Comparison of ENCODE assay signal across 30 cellular contexts in the genomic region with DNA sequence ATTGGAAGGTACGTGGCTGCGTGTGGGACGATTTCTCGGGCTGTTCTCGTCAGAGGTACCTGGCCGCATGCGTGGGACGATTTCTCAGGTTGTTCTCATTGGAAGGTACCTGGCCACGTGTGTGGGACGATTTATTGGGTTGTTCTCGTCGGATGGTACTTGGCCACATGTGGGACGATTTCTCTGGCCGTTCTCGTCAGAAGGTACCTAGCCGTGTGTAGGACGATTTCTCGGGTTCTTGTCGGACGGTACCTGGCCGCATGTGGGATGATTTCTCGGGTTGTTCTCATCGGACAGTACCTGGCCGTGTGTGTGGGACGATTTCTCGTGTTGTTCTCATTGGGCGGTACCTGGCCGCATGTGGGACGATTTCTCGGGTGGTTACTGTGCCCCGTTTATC. TPM values are rescaled to one million over a fixed set of nuclear protein-coding genes. Genes with fewer than 3 reads are reported as not detected.
"Had no signal": no experiment of that assay in that cellular context is flagged by ENCODE, and none has a peak within 500 bp of the region (broad histone marks: within the 10 kb centered on the region; RNA-seq: fewer than 3 reads in every experiment).

No MANE protein-coding gene starts in this region.

- H3K4me1 Mint-ChIP-seq: activated naive CD4-positive, alpha-beta T cell treated with anti-CD3 and anti-CD28 coated beads, Interleukin-2, amount 10 ng/mL, durations not matched to agents 7 days and 5 days; activated naive CD8-positive, alpha-beta T cell treated with anti-CD3 and anti-CD28 coated beads for 36 hours had no signal

- H3K9ac ChIP-seq: SK-N-SH had no signal

- H3K27ac ChIP-seq: brain microvascular endothelial cell, cardiac muscle cell, SJCRH30 had no signal

- ATAC-seq: activated CD4-positive, CD25-positive, alpha-beta regulatory T cell treated with anti-CD3 and anti-CD28 coated beads, Interleukin-2, amount 50 U/mL, for 24 hours; activated CD8-positive, alpha-beta T cell treated with anti-CD3 and anti-CD28 coated beads for 36 hours; activated T-cell treated with anti-CD3 and anti-CD28 coated beads, Interleukin-2, amount 50 U/mL, for 72 hours; Panc1 had no signal

- H3K27me3 Mint-ChIP-seq: activated CD8-positive, alpha-beta T cell treated with anti-CD3 and anti-CD28 coated beads for 36 hours; activated naive CD8-positive, alpha-beta T cell treated with anti-CD3 and anti-CD28 coated beads for 36 hours had no signal

- H3K9me3 Mint-ChIP-seq: activated CD8-positive, alpha-beta T cell treated with anti-CD3 and anti-CD28 coated beads for 36 hours; activated naive CD8-positive, alpha-beta T cell treated with anti-CD3 and anti-CD28 coated beads for 36 hours had no signal

- H3K4me3 Mint-ChIP-seq: activated CD8-positive, alpha-beta T cell treated with anti-CD3 and anti-CD28 coated beads for 36 hours; activated naive CD4-positive, alpha-beta T cell treated with anti-CD3 and anti-CD28 coated beads, Interleukin-2, amount 10 ng/mL, durations not matched to agents 7 days and 5 days; activated naive CD8-positive, alpha-beta T cell treated with anti-CD3 and anti-CD28 coated beads for 36 hours; activated T-cell treated with anti-CD3 and anti-CD28 coated beads, Interleukin-2, amount 50 U/mL, for 72 hours had no signal

- H3K4me3 ChIP-seq: cardiac muscle cell, SJCRH30 had no signal

- H3K27ac Mint-ChIP-seq: activated CD8-positive, alpha-beta T cell treated with anti-CD3 and anti-CD28 coated beads for 36 hours; activated naive CD4-positive, alpha-beta T cell treated with anti-CD3 and anti-CD28 coated beads, Interleukin-2, amount 10 ng/mL, durations not matched to agents 7 days and 5 days; activated naive CD8-positive, alpha-beta T cell treated with anti-CD3 and anti-CD28 coated beads for 36 hours; activated T-cell treated with anti-CD3 and anti-CD28 coated beads, Interleukin-2, amount 50 U/mL, for 72 hours; activated T-helper 2 cell treated with anti-CD3 and anti-CD28 coated beads, Interferon-gamma antibody, Interleukin-2, Interleukin-4, amounts not matched to agents 10 μg/mL and 5 μg/mL and 100 μg/mL, durations not matched to agents 14 hours and 24 hours and 36 hours had no signal

- H3K9me3 ChIP-seq: SK-N-SH had no signal

- DNase-seq: activated CD4-positive, alpha-beta T cell treated with anti-CD3 and anti-CD28 coated beads for 4 hours; activated CD8-positive, alpha-beta memory T cell treated with anti-CD3 and anti-CD28 coated beads, Interleukin-2, amount 50 U/mL, for 4 hours; activated CD8-positive, alpha-beta T cell treated with anti-CD3 and anti-CD28 coated beads for 36 hours; activated gamma-delta T cell treated with Interleukin-2 at 50 U/mL for 16 hours; activated naive CD4-positive, alpha-beta T cell treated with anti-CD3 and anti-CD28 coated beads, Interleukin-2, amount 10 ng/mL, durations not matched to agents 7 days and 5 days; activated naive CD8-positive, alpha-beta T cell treated with anti-CD3 and anti-CD28 coated beads for 36 hours; activated T-cell treated with anti-CD3 and anti-CD28 coated beads, Interleukin-2, amount 50 U/mL, for 72 hours; brain microvascular endothelial cell; Kasumi-1; KBM-7; NCI-H1048; NCI-H1417; NCI-H1930; NCI-H2107; NCI-H2171 treated with DMSO at 0.1 percent for 48 hours; NCI-H226; NCI-H510A treated with DMSO at 0.1 percent for 48 hours; NCI-H69; NK-92 treated with Interleukin-12 subunit alpha and Interleukin-12 subunit beta, amount 100 ng/mL, for 24 hours; OCI-M1; Right ventricle myocardium superior; RPMI8226; SJCRH30; SK-N-SH; SW 1271 had no signal

- H3K36me3 ChIP-seq: brain microvascular endothelial cell, cardiac muscle cell, SJCRH30 had no signal

- H3K4me2 ChIP-seq: SK-N-SH had no signal

- H3K27me3 ChIP-seq: brain microvascular endothelial cell, cardiac muscle cell, SJCRH30 had no signal

- H3K36me3 Mint-ChIP-seq: activated naive CD8-positive, alpha-beta T cell treated with anti-CD3 and anti-CD28 coated beads for 36 hours had no signal

- H3K4me1 ChIP-seq: SJCRH30 had no signal

RNA-seq across cellular contexts. Expression of a gene that starts 50.1 kb away (rescaled TPM):
- total RNA-seq: activated CD8-positive, alpha-beta T cell treated with anti-CD3 and anti-CD28 coated beads for 36 hours; activated naive CD8-positive, alpha-beta T cell treated with anti-CD3 and anti-CD28 coated beads for 36 hours; activated T-cell treated with anti-CD3 and anti-CD28 coated beads, Interleukin-2, amount 50 U/mL, for 72 hours; activated T-helper 2 cell treated with anti-CD3 and anti-CD28 coated beads, Interferon-gamma antibody, Interleukin-2, Interleukin-4, amounts not matched to agents 10 μg/mL and 5 μg/mL and 100 μg/mL, durations not matched to agents 14 hours and 24 hours and 36 hours; cardiac muscle cell; Right ventricle myocardium superior; SJCRH30; T-helper 1 cell treated with Interleukin-12 subunit alpha and Interleukin-12 subunit beta and Interleukin-4 antibody, amounts not matched to agents 30 ng/mL and 1 ng/mL, for 36 hours had no signal
